Comparison of ENCODE assay signal across 1 cellular context in the genomic region with DNA sequence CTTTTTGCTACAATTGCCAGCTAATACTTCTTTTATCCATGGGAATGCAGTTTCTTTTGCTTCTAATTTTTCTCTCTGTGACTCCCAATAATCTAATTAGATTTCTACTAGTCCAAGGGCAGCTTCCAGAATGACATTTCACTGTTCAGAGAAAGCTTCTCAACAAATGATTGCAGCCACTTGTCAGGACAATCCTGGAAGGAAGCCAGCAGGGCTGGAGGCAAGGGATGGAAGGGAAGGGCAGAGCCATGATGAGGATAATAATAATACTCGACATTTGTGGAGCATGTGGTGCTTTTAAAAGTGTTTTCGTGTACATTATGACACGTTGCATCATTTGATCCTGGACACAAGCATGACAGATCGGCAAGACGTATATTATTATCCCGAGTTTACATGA.
TF ChIP-seq lines count a peak whose summit lies in the region.

No MANE protein-coding gene starts in this region.

TF ChIP-seq in K562, 482 proteins besides CTCF, POLR2A, EP300 and RAD21:
- TF ChIP-seq, protein P1, sequence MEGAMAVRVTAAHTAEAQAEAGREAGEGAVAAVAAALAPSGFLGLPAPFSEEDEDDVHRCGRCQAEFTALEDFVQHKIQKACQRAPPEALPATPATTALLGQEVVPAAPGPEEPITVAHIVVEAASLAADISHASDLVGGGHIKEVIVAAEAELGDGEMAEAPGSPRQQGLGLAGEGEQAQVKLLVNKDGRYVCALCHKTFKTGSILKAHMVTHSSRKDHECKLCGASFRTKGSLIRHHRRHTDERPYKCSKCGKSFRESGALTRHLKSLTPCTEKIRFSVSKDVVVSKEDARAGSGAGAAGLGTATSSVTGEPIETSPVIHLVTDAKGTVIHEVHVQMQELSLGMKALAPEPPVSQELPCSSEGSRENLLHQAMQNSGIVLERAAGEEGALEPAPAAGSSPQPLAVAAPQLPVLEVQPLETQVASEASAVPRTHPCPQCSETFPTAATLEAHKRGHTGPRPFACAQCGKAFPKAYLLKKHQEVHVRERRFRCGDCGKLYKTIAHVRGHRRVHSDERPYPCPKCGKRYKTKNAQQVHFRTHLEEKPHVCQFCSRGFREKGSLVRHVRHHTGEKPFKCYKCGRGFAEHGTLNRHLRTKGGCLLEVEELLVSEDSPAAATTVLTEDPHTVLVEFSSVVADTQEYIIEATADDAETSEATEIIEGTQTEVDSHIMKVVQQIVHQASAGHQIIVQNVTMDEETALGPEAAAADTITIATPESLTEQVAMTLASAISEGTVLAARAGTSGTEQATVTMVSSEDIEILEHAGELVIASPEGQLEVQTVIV (CRISPR knock-in tag; IDR thresholded peaks at IDR 0.05; ENCODE audit: borderline replicate concordance), result no peak
- TF ChIP-seq ZNF696 (CRISPR knock-in tag; conservative IDR thresholded peaks at IDR 0.05) (no peak), ZBTB1 (CRISPR knock-in tag; IDR thresholded peaks at IDR 0.05; ENCODE audit: borderline replicate concordance, low read depth) (no peak), NFIC (IDR thresholded peaks at IDR 0.05) (peak; percentile 59), CBX8 (IDR thresholded peaks at IDR 0.05; ENCODE audit: borderline replicate concordance, extremely low read depth, low read depth, low read length, poor library complexity, severe bottlenecking) (no peak), CC2D1A (IDR thresholded peaks at IDR 0.05) (no peak), ZNF561 (CRISPR knock-in tag; conservative IDR thresholded peaks at IDR 0.05) (no peak), HMGN3 (IDR thresholded peaks at IDR 0.05; ENCODE audit: borderline replicate concordance, extremely low read depth, insufficient read length, low read depth, low read length) (no peak), ZNF444 (CRISPR knock-in tag; IDR thresholded peaks at IDR 0.05) (no peak), BRD9 (IDR thresholded peaks at IDR 0.05; ENCODE audit: low read depth, partially characterized antibody) (no peak), CEBPG (CRISPR knock-in tag; IDR thresholded peaks at IDR 0.05) (peak; percentile 73), CEBPG (tag; conservative IDR thresholded peaks at IDR 0.05 in 1 of 2, IDR thresholded peaks at IDR 0.05 in 1 of 2) (0 out of 4 replicates have a peak, but pooled peaks have one; percentile 10 to 35), ZNF146 (CRISPR knock-in tag; IDR thresholded peaks at IDR 0.05; ENCODE audit: unreplicated experiment) (no peak), RUNX1 (IDR thresholded peaks at IDR 0.05; ENCODE audit: low read depth) (no peak), HLTF (IDR thresholded peaks at IDR 0.05) (no peak), TRIM24 (IDR thresholded peaks at IDR 0.05) (no peak), DMBX1 (CRISPR knock-in tag; IDR thresholded peaks at IDR 0.05; ENCODE audit: borderline replicate concordance) (no peak)
- TF ChIP-seq, protein P2, sequence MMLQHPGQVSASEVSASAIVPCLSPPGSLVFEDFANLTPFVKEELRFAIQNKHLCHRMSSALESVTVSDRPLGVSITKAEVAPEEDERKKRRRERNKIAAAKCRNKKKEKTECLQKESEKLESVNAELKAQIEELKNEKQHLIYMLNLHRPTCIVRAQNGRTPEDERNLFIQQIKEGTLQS (IDR thresholded peaks at IDR 0.05), result peak; percentile 44; the same call in 1 of the 2 replicates
- TF ChIP-seq, protein P2 (CRISPR knock-in tag; conservative IDR thresholded peaks at IDR 0.05), result no peak
- TF ChIP-seq, protein P3, sequence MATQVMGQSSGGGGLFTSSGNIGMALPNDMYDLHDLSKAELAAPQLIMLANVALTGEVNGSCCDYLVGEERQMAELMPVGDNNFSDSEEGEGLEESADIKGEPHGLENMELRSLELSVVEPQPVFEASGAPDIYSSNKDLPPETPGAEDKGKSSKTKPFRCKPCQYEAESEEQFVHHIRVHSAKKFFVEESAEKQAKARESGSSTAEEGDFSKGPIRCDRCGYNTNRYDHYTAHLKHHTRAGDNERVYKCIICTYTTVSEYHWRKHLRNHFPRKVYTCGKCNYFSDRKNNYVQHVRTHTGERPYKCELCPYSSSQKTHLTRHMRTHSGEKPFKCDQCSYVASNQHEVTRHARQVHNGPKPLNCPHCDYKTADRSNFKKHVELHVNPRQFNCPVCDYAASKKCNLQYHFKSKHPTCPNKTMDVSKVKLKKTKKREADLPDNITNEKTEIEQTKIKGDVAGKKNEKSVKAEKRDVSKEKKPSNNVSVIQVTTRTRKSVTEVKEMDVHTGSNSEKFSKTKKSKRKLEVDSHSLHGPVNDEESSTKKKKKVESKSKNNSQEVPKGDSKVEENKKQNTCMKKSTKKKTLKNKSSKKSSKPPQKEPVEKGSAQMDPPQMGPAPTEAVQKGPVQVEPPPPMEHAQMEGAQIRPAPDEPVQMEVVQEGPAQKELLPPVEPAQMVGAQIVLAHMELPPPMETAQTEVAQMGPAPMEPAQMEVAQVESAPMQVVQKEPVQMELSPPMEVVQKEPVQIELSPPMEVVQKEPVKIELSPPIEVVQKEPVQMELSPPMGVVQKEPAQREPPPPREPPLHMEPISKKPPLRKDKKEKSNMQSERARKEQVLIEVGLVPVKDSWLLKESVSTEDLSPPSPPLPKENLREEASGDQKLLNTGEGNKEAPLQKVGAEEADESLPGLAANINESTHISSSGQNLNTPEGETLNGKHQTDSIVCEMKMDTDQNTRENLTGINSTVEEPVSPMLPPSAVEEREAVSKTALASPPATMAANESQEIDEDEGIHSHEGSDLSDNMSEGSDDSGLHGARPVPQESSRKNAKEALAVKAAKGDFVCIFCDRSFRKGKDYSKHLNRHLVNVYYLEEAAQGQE (CRISPR knock-in tag; IDR thresholded peaks at IDR 0.05; ENCODE audit: low read depth), result no peak
- TF ChIP-seq, protein P4, sequence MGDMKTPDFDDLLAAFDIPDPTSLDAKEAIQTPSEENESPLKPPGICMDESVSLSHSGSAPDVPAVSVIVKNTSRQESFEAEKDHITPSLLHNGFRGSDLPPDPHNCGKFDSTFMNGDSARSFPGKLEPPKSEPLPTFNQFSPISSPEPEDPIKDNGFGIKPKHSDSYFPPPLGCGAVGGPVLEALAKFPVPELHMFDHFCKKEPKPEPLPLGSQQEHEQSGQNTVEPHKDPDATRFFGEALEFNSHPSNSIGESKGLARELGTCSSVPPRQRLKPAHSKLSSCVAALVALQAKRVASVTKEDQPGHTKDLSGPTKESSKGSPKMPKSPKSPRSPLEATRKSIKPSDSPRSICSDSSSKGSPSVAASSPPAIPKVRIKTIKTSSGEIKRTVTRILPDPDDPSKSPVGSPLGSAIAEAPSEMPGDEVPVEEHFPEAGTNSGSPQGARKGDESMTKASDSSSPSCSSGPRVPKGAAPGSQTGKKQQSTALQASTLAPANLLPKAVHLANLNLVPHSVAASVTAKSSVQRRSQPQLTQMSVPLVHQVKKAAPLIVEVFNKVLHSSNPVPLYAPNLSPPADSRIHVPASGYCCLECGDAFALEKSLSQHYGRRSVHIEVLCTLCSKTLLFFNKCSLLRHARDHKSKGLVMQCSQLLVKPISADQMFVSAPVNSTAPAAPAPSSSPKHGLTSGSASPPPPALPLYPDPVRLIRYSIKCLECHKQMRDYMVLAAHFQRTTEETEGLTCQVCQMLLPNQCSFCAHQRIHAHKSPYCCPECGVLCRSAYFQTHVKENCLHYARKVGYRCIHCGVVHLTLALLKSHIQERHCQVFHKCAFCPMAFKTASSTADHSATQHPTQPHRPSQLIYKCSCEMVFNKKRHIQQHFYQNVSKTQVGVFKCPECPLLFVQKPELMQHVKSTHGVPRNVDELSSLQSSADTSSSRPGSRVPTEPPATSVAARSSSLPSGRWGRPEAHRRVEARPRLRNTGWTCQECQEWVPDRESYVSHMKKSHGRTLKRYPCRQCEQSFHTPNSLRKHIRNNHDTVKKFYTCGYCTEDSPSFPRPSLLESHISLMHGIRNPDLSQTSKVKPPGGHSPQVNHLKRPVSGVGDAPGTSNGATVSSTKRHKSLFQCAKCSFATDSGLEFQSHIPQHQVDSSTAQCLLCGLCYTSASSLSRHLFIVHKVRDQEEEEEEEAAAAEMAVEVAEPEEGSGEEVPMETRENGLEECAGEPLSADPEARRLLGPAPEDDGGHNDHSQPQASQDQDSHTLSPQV (IDR thresholded peaks at IDR 0.05), result no peak
- TF ChIP-seq, protein P5, sequence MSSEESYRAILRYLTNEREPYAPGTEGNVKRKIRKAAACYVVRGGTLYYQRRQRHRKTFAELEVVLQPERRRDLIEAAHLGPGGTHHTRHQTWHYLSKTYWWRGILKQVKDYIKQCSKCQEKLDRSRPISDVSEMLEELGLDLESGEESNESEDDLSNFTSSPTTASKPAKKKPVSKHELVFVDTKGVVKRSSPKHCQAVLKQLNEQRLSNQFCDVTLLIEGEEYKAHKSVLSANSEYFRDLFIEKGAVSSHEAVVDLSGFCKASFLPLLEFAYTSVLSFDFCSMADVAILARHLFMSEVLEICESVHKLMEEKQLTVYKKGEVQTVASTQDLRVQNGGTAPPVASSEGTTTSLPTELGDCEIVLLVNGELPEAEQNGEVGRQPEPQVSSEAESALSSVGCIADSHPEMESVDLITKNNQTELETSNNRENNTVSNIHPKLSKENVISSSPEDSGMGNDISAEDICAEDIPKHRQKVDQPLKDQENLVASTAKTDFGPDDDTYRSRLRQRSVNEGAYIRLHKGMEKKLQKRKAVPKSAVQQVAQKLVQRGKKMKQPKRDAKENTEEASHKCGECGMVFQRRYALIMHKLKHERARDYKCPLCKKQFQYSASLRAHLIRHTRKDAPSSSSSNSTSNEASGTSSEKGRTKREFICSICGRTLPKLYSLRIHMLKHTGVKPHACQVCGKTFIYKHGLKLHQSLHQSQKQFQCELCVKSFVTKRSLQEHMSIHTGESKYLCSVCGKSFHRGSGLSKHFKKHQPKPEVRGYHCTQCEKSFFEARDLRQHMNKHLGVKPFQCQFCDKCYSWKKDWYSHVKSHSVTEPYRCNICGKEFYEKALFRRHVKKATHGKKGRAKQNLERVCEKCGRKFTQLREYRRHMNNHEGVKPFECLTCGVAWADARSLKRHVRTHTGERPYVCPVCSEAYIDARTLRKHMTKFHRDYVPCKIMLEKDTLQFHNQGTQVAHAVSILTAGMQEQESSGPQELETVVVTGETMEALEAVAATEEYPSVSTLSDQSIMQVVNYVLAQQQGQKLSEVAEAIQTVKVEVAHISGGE (CRISPR knock-in tag; IDR thresholded peaks at IDR 0.05), result no peak
- TF ChIP-seq, protein P6, sequence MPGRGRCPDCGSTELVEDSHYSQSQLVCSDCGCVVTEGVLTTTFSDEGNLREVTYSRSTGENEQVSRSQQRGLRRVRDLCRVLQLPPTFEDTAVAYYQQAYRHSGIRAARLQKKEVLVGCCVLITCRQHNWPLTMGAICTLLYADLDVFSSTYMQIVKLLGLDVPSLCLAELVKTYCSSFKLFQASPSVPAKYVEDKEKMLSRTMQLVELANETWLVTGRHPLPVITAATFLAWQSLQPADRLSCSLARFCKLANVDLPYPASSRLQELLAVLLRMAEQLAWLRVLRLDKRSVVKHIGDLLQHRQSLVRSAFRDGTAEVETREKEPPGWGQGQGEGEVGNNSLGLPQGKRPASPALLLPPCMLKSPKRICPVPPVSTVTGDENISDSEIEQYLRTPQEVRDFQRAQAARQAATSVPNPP (IDR thresholded peaks at IDR 0.05; ENCODE audit: borderline replicate concordance, insufficient read depth, insufficient read length), result no peak
- TF ChIP-seq, protein P7, sequence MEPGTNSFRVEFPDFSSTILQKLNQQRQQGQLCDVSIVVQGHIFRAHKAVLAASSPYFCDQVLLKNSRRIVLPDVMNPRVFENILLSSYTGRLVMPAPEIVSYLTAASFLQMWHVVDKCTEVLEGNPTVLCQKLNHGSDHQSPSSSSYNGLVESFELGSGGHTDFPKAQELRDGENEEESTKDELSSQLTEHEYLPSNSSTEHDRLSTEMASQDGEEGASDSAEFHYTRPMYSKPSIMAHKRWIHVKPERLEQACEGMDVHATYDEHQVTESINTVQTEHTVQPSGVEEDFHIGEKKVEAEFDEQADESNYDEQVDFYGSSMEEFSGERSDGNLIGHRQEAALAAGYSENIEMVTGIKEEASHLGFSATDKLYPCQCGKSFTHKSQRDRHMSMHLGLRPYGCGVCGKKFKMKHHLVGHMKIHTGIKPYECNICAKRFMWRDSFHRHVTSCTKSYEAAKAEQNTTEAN (CRISPR knock-in tag; IDR thresholded peaks at IDR 0.05), result no peak
- TF ChIP-seq, protein P8, sequence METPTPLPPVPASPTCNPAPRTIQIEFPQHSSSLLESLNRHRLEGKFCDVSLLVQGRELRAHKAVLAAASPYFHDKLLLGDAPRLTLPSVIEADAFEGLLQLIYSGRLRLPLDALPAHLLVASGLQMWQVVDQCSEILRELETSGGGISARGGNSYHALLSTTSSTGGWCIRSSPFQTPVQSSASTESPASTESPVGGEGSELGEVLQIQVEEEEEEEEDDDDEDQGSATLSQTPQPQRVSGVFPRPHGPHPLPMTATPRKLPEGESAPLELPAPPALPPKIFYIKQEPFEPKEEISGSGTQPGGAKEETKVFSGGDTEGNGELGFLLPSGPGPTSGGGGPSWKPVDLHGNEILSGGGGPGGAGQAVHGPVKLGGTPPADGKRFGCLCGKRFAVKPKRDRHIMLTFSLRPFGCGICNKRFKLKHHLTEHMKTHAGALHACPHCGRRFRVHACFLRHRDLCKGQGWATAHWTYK (CRISPR knock-in tag; IDR thresholded peaks at IDR 0.05), result no peak
TF ChIP-seq in K562: peak in this region for 3.
